Comparison of ENCODE assay signal across 10 cellular contexts in genomic region chr2:98702127-98702802, GRCh38. TPM values are rescaled to one million over a fixed set of nuclear protein-coding genes. Genes with fewer than 3 reads are reported as not detected.
DNase-seq lines count a peak whose midpoint lies in the region; ATAC-seq, FAIRE-seq and TF ChIP-seq lines count a peak whose summit lies in the region.
"Had no signal": no experiment of that assay in that cellular context is flagged by ENCODE, and none has a peak within 500 bp of the region (broad histone marks: within the 10 kb centered on the region; RNA-seq: fewer than 3 reads in every experiment).

No MANE protein-coding gene starts in this region.

- H3K36me3 ChIP-seq in HEK293 (ENCODE audit: control insufficient read depth in 2 of 2, insufficient read depth in 1 of 2, low read length in 2 of 2) (no peaks in the 10 kb centered on the region), kidney (ENCODE audit: control insufficient read depth in 1 of 2, insufficient read depth in 2 of 2, low read length in 2 of 2) (no peaks in the 10 kb centered on the region), skeletal muscle tissue (ENCODE audit: control insufficient read depth in 3 of 3, insufficient read depth in 3 of 3, low read length in 3 of 3) (no peaks in the 10 kb centered on the region)

- intact Hi-C loops in activated T-helper 1 cell treated with anti-CD3 and anti-CD28 coated beads, Interleukin-12 subunit alpha, Interleukin-12 subunit beta, Interleukin-2, Interleukin-4 antibody, amounts not matched to agents 30 ng/mL and 10 ng/mL and 1 ng/mL, durations not matched to agents 14 hours and 24 hours and 36 hours (cut with micrococcal nuclease) = no loop called here
- intact Hi-C loops in kidney (cut with DNase I) = no loop called here

- H3K9ac ChIP-seq in kidney (ENCODE audit: low read length in 2 of 2) (peak overlapping the region in 1 of 2 donors; percentile 59), skeletal muscle tissue (ENCODE audit: low read depth in 1 of 3, low read length in 3 of 3) (peak overlapping the region in 1 of 3 donors; percentile 47)

- H3K4me1 Mint-ChIP-seq in activated T-helper 1 cell treated with anti-CD3 and anti-CD28 coated beads, Interleukin-12 subunit alpha, Interleukin-12 subunit beta, Interleukin-2, Interleukin-4 antibody, amounts not matched to agents 30 ng/mL and 10 ng/mL and 1 ng/mL, durations not matched to agents 14 hours and 24 hours and 36 hours (ENCODE audit: low read depth) = peaks cover 49% of the 10 kb centered on the region

- no peaks in the 10 kb centered on the region for H3K9me3 Mint-ChIP-seq in activated T-helper 1 cell treated with anti-CD3 and anti-CD28 coated beads, Interleukin-12 subunit alpha, Interleukin-12 subunit beta, Interleukin-2, Interleukin-4 antibody, amounts not matched to agents 30 ng/mL and 10 ng/mL and 1 ng/mL, durations not matched to agents 14 hours and 24 hours and 36 hours

- POLR2A ChIA-PET in HEK293 (lab: Yijun Ruan, JAX) = no interaction called here

- ATAC-seq in HG03378 (IDR thresholded peaks at IDR 0.05; ENCODE audit: unreplicated experiment) (no peak), HG03025 (IDR thresholded peaks at IDR 0.05; ENCODE audit: low FRiP score, unreplicated experiment) (no peak)

- H3K9me3 ChIP-seq in HEK293 (ENCODE audit: control insufficient read depth, insufficient read depth, low read depth, low read length) (no peaks in the 10 kb centered on the region), kidney (ENCODE audit: control insufficient read depth in 1 of 2, low read length in 2 of 2) (no peaks in the 10 kb centered on the region), skeletal muscle tissue (ENCODE audit: control insufficient read depth in 3 of 3, low read length in 3 of 3) (no peaks in the 10 kb centered on the region)

- no peak for DNase-seq in activated T-helper 1 cell treated with anti-CD3 and anti-CD28 coated beads, Interleukin-12 subunit alpha, Interleukin-12 subunit beta, Interleukin-2, Interleukin-4 antibody, amounts not matched to agents 30 ng/mL and 10 ng/mL and 1 ng/mL, durations not matched to agents 14 hours and 24 hours and 36 hours (ENCODE audit: low spot score)
- no peak for DNase-seq in kidney
- DNase-seq in Kasumi-1 (lab: John Stamatoyannopoulos, UW) = no peak
- DNase-seq: stimulated activated CD8-positive, alpha-beta memory T cell treated with anti-CD3 and anti-CD28 coated beads, Interleukin-4, amount 100 ng/mL, for 48 hours had no signal

- H3K4me1 ChIP-seq in HEK293 (ENCODE audit: control insufficient read depth, insufficient read depth, low read length) = no peaks in the 10 kb centered on the region
- H3K4me1 ChIP-seq in kidney (ENCODE audit: control insufficient read depth in 1 of 2, insufficient read depth in 1 of 2, low read depth in 1 of 2, low read length in 2 of 2) = peaks cover 35 to 44% of the 10 kb centered on the region in 2 donors
- H3K4me1 ChIP-seq in skeletal muscle tissue (ENCODE audit: control insufficient read depth in 3 of 3, insufficient read depth in 3 of 3, low read length in 3 of 3) = peaks cover 21 to 31% (median 24%) of the 10 kb centered on the region in 3 donors

- CTCF ChIA-PET in HEK293 (lab: Yijun Ruan, JAX) = no interaction called here

- no peak overlapping the region for H3K4me3 Mint-ChIP-seq in activated T-helper 1 cell treated with anti-CD3 and anti-CD28 coated beads, Interleukin-12 subunit alpha, Interleukin-12 subunit beta, Interleukin-2, Interleukin-4 antibody, amounts not matched to agents 30 ng/mL and 10 ng/mL and 1 ng/mL, durations not matched to agents 14 hours and 24 hours and 36 hours

- H3K27me3 Mint-ChIP-seq in activated T-helper 1 cell treated with anti-CD3 and anti-CD28 coated beads, Interleukin-12 subunit alpha, Interleukin-12 subunit beta, Interleukin-2, Interleukin-4 antibody, amounts not matched to agents 30 ng/mL and 10 ng/mL and 1 ng/mL, durations not matched to agents 14 hours and 24 hours and 36 hours (ENCODE audit: insufficient read depth) = no peaks in the 10 kb centered on the region

- peak overlapping the region; percentile 58 for H3K27ac Mint-ChIP-seq in activated T-helper 1 cell treated with anti-CD3 and anti-CD28 coated beads, Interleukin-12 subunit alpha, Interleukin-12 subunit beta, Interleukin-2, Interleukin-4 antibody, amounts not matched to agents 30 ng/mL and 10 ng/mL and 1 ng/mL, durations not matched to agents 14 hours and 24 hours and 36 hours

- no peak for FAIRE-seq in kidney (lab: Jason Lieb, UNC)
- FAIRE-seq: TTC549 had no signal

- no peak overlapping the region for H3K27ac ChIP-seq in HEK293 (ENCODE audit: extremely low read depth, low read depth, low read length)
- H3K27ac ChIP-seq in kidney (ENCODE audit: low read depth in 2 of 2, low read length in 2 of 2) = peak overlapping the region; percentile 44 to 72
- H3K27ac ChIP-seq in skeletal muscle tissue (ENCODE audit: low read depth, low read length) = peak overlapping the region; percentile 68

- TF ChIP-seq CTCF in HEK293 (tag by site-specific recombination; IDR thresholded peaks at IDR 0.05) (no peak), kidney (IDR thresholded peaks at IDR 0.05; ENCODE audit: borderline replicate concordance, extremely low read depth, insufficient read depth) (no peak)

- H3K4me3 ChIP-seq in HEK293 (ENCODE audit: low read depth, low read length) (no peak overlapping the region), kidney (ENCODE audit: low read length in 2 of 2) (peak overlapping the region in 1 of 2 donors; percentile 16), skeletal muscle tissue (ENCODE audit: low read length in 3 of 3) (peak overlapping the region in 1 of 3 donors; percentile 14)

- H3K27me3 ChIP-seq in skeletal muscle tissue (ENCODE audit: control insufficient read depth in 3 of 3, insufficient read depth in 3 of 3, low read length in 3 of 3) = no peaks in the 10 kb centered on the region

- peaks cover 17% of the 10 kb centered on the region for H3K36me3 Mint-ChIP-seq in activated T-helper 1 cell treated with anti-CD3 and anti-CD28 coated beads, Interleukin-12 subunit alpha, Interleukin-12 subunit beta, Interleukin-2, Interleukin-4 antibody, amounts not matched to agents 30 ng/mL and 10 ng/mL and 1 ng/mL, durations not matched to agents 14 hours and 24 hours and 36 hours (ENCODE audit: low read depth)

TF ChIP-seq in HEK293, 187 proteins besides CTCF, POLR2A, EP300 and RAD21:
- no peak for TF ChIP-seq GLI2 (tag by site-specific recombination; IDR thresholded peaks at IDR 0.05; ENCODE audit: borderline replicate concordance, low read depth)
- no peak for TF ChIP-seq ZNF302 (tag by site-specific recombination; IDR thresholded peaks at IDR 0.05; ENCODE audit: low read depth)
- no peak for TF ChIP-seq ZNF350 (tag by site-specific recombination; IDR thresholded peaks at IDR 0.05)
- TF ChIP-seq SCRT2 (tag by site-specific recombination; IDR thresholded peaks at IDR 0.05) = peak; percentile 39; the same call in 1 of the 2 replicates

RNA-seq across cellular contexts. Expression of gene MGAT4A, which starts 28.7 kb away (rescaled TPM):
- 47.0 and 49.7 TPM in 2 replicates for total RNA-seq in activated T-helper 1 cell treated with anti-CD3 and anti-CD28 coated beads, Interleukin-12 subunit alpha, Interleukin-12 subunit beta, Interleukin-2, Interleukin-4 antibody, amounts not matched to agents 30 ng/mL and 10 ng/mL and 1 ng/mL, durations not matched to agents 14 hours and 24 hours and 36 hours
- total RNA-seq in kidney (101 TPM), skeletal muscle tissue (6.3 TPM)
- polyA plus RNA-seq in kidney (ENCODE audit: insufficient read depth, low read depth, low replicate concordance) = 23.5 TPM
- total RNA-seq: M059J had no signal
